ENCODE assay signal across 25 cellular contexts in the genomic region with DNA sequence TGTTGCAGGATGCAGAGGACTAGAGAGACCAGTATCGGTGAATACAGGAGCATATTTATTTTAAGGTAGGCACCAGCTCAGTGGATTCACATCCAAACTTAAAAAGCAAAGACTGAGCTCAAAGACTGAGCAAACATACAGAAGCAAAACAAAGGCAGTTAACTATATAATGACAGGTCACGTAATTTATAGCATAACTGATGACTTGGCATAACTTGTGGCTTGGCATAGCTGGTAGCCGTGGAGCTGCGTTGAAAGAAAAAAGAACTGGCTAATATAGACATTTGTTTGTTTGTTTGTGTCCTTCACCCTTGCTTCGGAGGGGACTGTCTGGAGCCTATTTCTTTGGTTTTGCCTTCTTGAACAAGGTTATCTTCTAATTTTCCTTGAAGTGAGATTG.
"Had no signal": no experiment of that assay in that cellular context is flagged by ENCODE, and none has a peak within 500 bp of the region (broad histone marks: within the 10 kb centered on the region; RNA-seq: fewer than 3 reads in every experiment).

No MANE protein-coding gene starts in this region.

- H3K27ac ChIP-seq: coronary artery, heart left ventricle, neutrophil, psoas muscle, sigmoid colon, skin epidermis, testis, tibial nerve, upper lobe of right lung had no signal

- ATAC-seq: heart left ventricle; left lobe of liver; mucosa of descending colon; naive thymus-derived CD8-positive, alpha-beta T cell; psoas muscle; stimulated activated naive B cell treated with anti-CD40 and anti-IgM and Interleukin-4, amounts not matched to agents 10 μg/mL and 1 μg/mL and 100 μg/mL, for 72 hours; stimulated activated naive CD8-positive, alpha-beta T cell treated with anti-CD3 and anti-CD28 coated beads, Interleukin-15, amount 100 ng/mL, for 72 hours; upper lobe of right lung had no signal

- FAIRE-seq: endothelial cell of umbilical vein, frontal cortex had no signal

- H3K36me3 ChIP-seq: heart left ventricle, neutrophil, sigmoid colon, upper lobe of right lung had no signal

- H3K4me3 ChIP-seq: coronary artery, heart left ventricle, mucosa of descending colon, psoas muscle, sigmoid colon, skin epidermis, testis, tibial nerve, upper lobe of right lung had no signal

- H3K9me3 ChIP-seq: testis had no signal

- DNase-seq: effector CD4-positive, alpha-beta T cell; endodermal cell; erythroblast; heart left ventricle; hypothalamus; islet precursor cell; mammary epithelial cell; mucosa of descending colon; naive thymus-derived CD8-positive, alpha-beta T cell; psoas muscle; retina; sigmoid colon; stimulated activated CD4-positive, alpha-beta T cell treated with anti-CD3 and anti-CD28 coated beads, Interleukin-2, amount 100 ng/mL, for 24 hours; stimulated activated CD4-positive, alpha-beta T cell treated with anti-CD3 and anti-CD28 coated beads, Interleukin-4, amount 100 ng/mL, for 4 hours; stimulated activated naive B cell treated with anti-CD40 and anti-IgM and Interleukin-4, amounts not matched to agents 10 μg/mL and 1 μg/mL and 100 μg/mL, for 72 hours; stimulated activated naive CD8-positive, alpha-beta T cell treated with anti-CD3 and anti-CD28 coated beads, Interleukin-15, amount 100 ng/mL, for 72 hours; testis; upper lobe of right lung had no signal

- H3K27me3 ChIP-seq: heart left ventricle, neutrophil, sigmoid colon, testis, tibial nerve, upper lobe of right lung had no signal

- H3K4me1 ChIP-seq: heart left ventricle, psoas muscle, sigmoid colon, testis, tibial nerve, upper lobe of right lung had no signal
